ENCODE assay signal across 8 cellular contexts in the genomic region with DNA sequence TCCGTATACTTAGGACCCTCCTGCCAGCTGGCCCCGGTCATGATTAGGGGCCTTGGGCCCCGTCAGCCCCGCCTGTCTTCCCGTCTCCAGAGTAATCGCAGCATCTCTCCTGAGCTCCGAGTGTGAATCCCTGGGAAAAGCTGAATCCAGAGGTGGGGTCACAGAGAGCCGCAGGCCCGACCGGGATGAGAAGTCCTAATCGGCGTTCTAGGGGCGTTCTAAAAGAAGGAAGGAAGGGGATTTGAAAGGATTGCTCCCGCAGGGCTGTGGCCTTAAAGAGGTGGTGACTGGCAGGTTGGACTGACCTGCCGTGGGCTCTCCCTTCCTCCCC. TPM values are rescaled to one million over a fixed set of nuclear protein-coding genes. Genes with fewer than 3 reads are reported as not detected.
DNase-seq lines count a peak whose midpoint lies in the region; ATAC-seq and TF ChIP-seq lines count a peak whose summit lies in the region.

No MANE protein-coding gene starts in this region.

- no peak for DNase-seq in AG10803 (ENCODE audit: low read depth)
- no peak for DNase-seq in activated T-helper 2 cell treated with anti-CD3 and anti-CD28 coated beads, Interferon-gamma antibody, Interleukin-2, Interleukin-4, amounts not matched to agents 10 μg/mL and 5 μg/mL and 100 μg/mL, durations not matched to agents 14 hours and 24 hours and 36 hours (ENCODE audit: low spot score)
- DNase-seq in stimulated activated naive B cell treated with anti-CD40 and anti-IgM and Interleukin-4, amounts not matched to agents 10 μg/mL and 1 μg/mL and 100 μg/mL, for 72 hours = no peak
- no peak for DNase-seq in retina
- DNase-seq in HuH-7 (ENCODE audit: low spot score) = no peak
- DNase-seq in D341Med (ENCODE audit: low spot score) = no peak

- intact Hi-C loops in activated T-helper 2 cell treated with anti-CD3 and anti-CD28 coated beads, Interferon-gamma antibody, Interleukin-2, Interleukin-4, amounts not matched to agents 10 μg/mL and 5 μg/mL and 100 μg/mL, durations not matched to agents 14 hours and 24 hours and 36 hours (cut with micrococcal nuclease) = loop anchor here (5.0 to 10.0 kb wide), 3 partner anchors 136 to 936 kb away; a partner anchor contains a TSS

- peak overlapping the region; percentile 90 for H3K4me3 Mint-ChIP-seq in activated T-helper 2 cell treated with anti-CD3 and anti-CD28 coated beads, Interferon-gamma antibody, Interleukin-2, Interleukin-4, amounts not matched to agents 10 μg/mL and 5 μg/mL and 100 μg/mL, durations not matched to agents 14 hours and 24 hours and 36 hours (ENCODE audit: low read depth)
- H3K4me3 Mint-ChIP-seq in stimulated activated naive B cell treated with anti-CD40 and anti-IgM and Interleukin-4, amounts not matched to agents 10 μg/mL and 1 μg/mL and 100 μg/mL, for 72 hours = peak overlapping the region; percentile 95 to 96

- peaks cover 41% of the 10 kb centered on the region for H3K4me1 Mint-ChIP-seq in activated T-helper 2 cell treated with anti-CD3 and anti-CD28 coated beads, Interferon-gamma antibody, Interleukin-2, Interleukin-4, amounts not matched to agents 10 μg/mL and 5 μg/mL and 100 μg/mL, durations not matched to agents 14 hours and 24 hours and 36 hours (ENCODE audit: low read depth)
- H3K4me1 Mint-ChIP-seq in stimulated activated naive B cell treated with anti-CD40 and anti-IgM and Interleukin-4, amounts not matched to agents 10 μg/mL and 1 μg/mL and 100 μg/mL, for 72 hours = peaks cover 26 to 50% of the 10 kb centered on the region in 2 donors

- H3K27me3 Mint-ChIP-seq in activated T-helper 2 cell treated with anti-CD3 and anti-CD28 coated beads, Interferon-gamma antibody, Interleukin-2, Interleukin-4, amounts not matched to agents 10 μg/mL and 5 μg/mL and 100 μg/mL, durations not matched to agents 14 hours and 24 hours and 36 hours (ENCODE audit: low read depth) = no peaks in the 10 kb centered on the region
- peaks cover 0 to 7% of the 10 kb centered on the region in 2 donors for H3K27me3 Mint-ChIP-seq in stimulated activated naive B cell treated with anti-CD40 and anti-IgM and Interleukin-4, amounts not matched to agents 10 μg/mL and 1 μg/mL and 100 μg/mL, for 72 hours

- TF ChIP-seq CTCF in AG10803 (conservative IDR thresholded peaks at IDR 0.05; ENCODE audit: low read length) = no peak

- H3K9me3 ChIP-seq in iPS-18c (ENCODE audit: control insufficient read depth, insufficient read depth, low read length) = no peaks in the 10 kb centered on the region

- ATAC-seq in HG03039 (IDR thresholded peaks at IDR 0.05; ENCODE audit: unreplicated experiment) = peak; percentile 3
- ATAC-seq in stimulated activated naive B cell treated with anti-CD40 and anti-IgM and Interleukin-4, amounts not matched to agents 10 μg/mL and 1 μg/mL and 100 μg/mL, for 72 hours (replicated peaks) = no peak

- H3K36me3 Mint-ChIP-seq in activated T-helper 2 cell treated with anti-CD3 and anti-CD28 coated beads, Interferon-gamma antibody, Interleukin-2, Interleukin-4, amounts not matched to agents 10 μg/mL and 5 μg/mL and 100 μg/mL, durations not matched to agents 14 hours and 24 hours and 36 hours (ENCODE audit: low read depth) = peaks cover 38% of the 10 kb centered on the region
- peaks cover 20 to 36% of the 10 kb centered on the region in 2 donors for H3K36me3 Mint-ChIP-seq in stimulated activated naive B cell treated with anti-CD40 and anti-IgM and Interleukin-4, amounts not matched to agents 10 μg/mL and 1 μg/mL and 100 μg/mL, for 72 hours

- H3K4me3 ChIP-seq in AG10803 (ENCODE audit: low read length) (peak overlapping the region; percentile 75), iPS-18c (ENCODE audit: insufficient read depth, low read depth, low read length) (peak overlapping the region; percentile 98)

- H3K9me3 Mint-ChIP-seq in activated T-helper 2 cell treated with anti-CD3 and anti-CD28 coated beads, Interferon-gamma antibody, Interleukin-2, Interleukin-4, amounts not matched to agents 10 μg/mL and 5 μg/mL and 100 μg/mL, durations not matched to agents 14 hours and 24 hours and 36 hours = no peaks in the 10 kb centered on the region
- no peaks in the 10 kb centered on the region for H3K9me3 Mint-ChIP-seq in stimulated activated naive B cell treated with anti-CD40 and anti-IgM and Interleukin-4, amounts not matched to agents 10 μg/mL and 1 μg/mL and 100 μg/mL, for 72 hours

- peak overlapping the region; percentile 96 for H3K27ac Mint-ChIP-seq in activated T-helper 2 cell treated with anti-CD3 and anti-CD28 coated beads, Interferon-gamma antibody, Interleukin-2, Interleukin-4, amounts not matched to agents 10 μg/mL and 5 μg/mL and 100 μg/mL, durations not matched to agents 14 hours and 24 hours and 36 hours
- H3K27ac Mint-ChIP-seq in stimulated activated naive B cell treated with anti-CD40 and anti-IgM and Interleukin-4, amounts not matched to agents 10 μg/mL and 1 μg/mL and 100 μg/mL, for 72 hours = peak overlapping the region; percentile 99

RNA-seq across cellular contexts. Expression of a gene that starts 0.4 kb away (rescaled TPM):
- 92.2 and 99.4 TPM in 2 replicates for total RNA-seq in activated T-helper 2 cell treated with anti-CD3 and anti-CD28 coated beads, Interferon-gamma antibody, Interleukin-2, Interleukin-4, amounts not matched to agents 10 μg/mL and 5 μg/mL and 100 μg/mL, durations not matched to agents 14 hours and 24 hours and 36 hours

RNA-seq across cellular contexts. Expression of a gene that starts 38.4 kb away (rescaled TPM):
- not detected in 2 replicates for total RNA-seq in activated T-helper 2 cell treated with anti-CD3 and anti-CD28 coated beads, Interferon-gamma antibody, Interleukin-2, Interleukin-4, amounts not matched to agents 10 μg/mL and 5 μg/mL and 100 μg/mL, durations not matched to agents 14 hours and 24 hours and 36 hours

RNA-seq across cellular contexts. Expression of a gene that starts 58.2 kb away (rescaled TPM):
- 28.2 and 29.9 TPM in 2 replicates for total RNA-seq in activated T-helper 2 cell treated with anti-CD3 and anti-CD28 coated beads, Interferon-gamma antibody, Interleukin-2, Interleukin-4, amounts not matched to agents 10 μg/mL and 5 μg/mL and 100 μg/mL, durations not matched to agents 14 hours and 24 hours and 36 hours
